In genomic region chr1:226181996-226182714, GRCh38 we compare ENCODE assay signal across 8 cellular contexts. TPM values are rescaled to one million over a fixed set of nuclear protein-coding genes. Genes with fewer than 3 reads are reported as not detected.
A peak's percentile ranks its signal among the peaks of the same experiment; 100 is the strongest.
DNase-seq lines count a peak whose midpoint lies in the region; ATAC-seq and TF ChIP-seq lines count a peak whose summit lies in the region.

No MANE protein-coding gene starts in this region.

- in situ Hi-C loops in GM13976 (cut with MboI; ENCODE audit: low sequenced_read_pairs, unreplicated experiment) = no loop called here

- H2AK5ac ChIP-seq in mesendoderm (ENCODE audit: low read length) = no peak overlapping the region

- H3K79me1 ChIP-seq in mesendoderm (ENCODE audit: low read length) = peaks cover 5% of the 10 kb centered on the region

- H3K4me2 ChIP-seq in mesendoderm (ENCODE audit: low read length) = no peak overlapping the region

- no CpG with 5 or more reads among the region's 14 CpGs for whole genome bisulfite sequencing in mesendoderm (ENCODE audit: extremely low coverage, insufficient coverage, low lambda C conversion rate)

- no peaks in the 10 kb centered on the region for H3K9me3 ChIP-seq in NT2/D1 (ENCODE audit: insufficient read depth, low read length)

- no peak overlapping the region for H2BK15ac ChIP-seq in mesendoderm (replicated peaks; ENCODE audit: low read depth)

- no peak overlapping the region for H3K4ac ChIP-seq in mesendoderm (ENCODE audit: low read depth, low read length)

- H2BK5ac ChIP-seq in mesendoderm (ENCODE audit: low read length) = no peak overlapping the region

- H3K56ac ChIP-seq in mesendoderm (ENCODE audit: low read length) = no peak overlapping the region

- H3K4me3 ChIP-seq in NT2/D1 (ENCODE audit: insufficient read length, low read depth) (no peak overlapping the region), mesendoderm (ENCODE audit: low read length) (no peak overlapping the region)

- H4K8ac ChIP-seq in mesendoderm (ENCODE audit: low read depth, low read length) = no peak overlapping the region

- TF ChIP-seq CTCF in GM13976 (IDR thresholded peaks at IDR 0.05; ENCODE audit: borderline replicate concordance, control extremely low read depth, extremely low read depth, insufficient read depth, missing control alignments) = no peak

- no peak overlapping the region for H2BK120ac ChIP-seq in mesendoderm (ENCODE audit: low read depth, low read length)

- H3K9ac ChIP-seq in NT2/D1 (ENCODE audit: insufficient read length, low read depth) (peak overlapping the region; percentile 36), mesendoderm (ENCODE audit: low read length) (no peak overlapping the region)

- no peaks in the 10 kb centered on the region for H3K27me3 ChIP-seq in NT2/D1 (ENCODE audit: insufficient read depth, insufficient read length)
- H3K27me3 ChIP-seq in mesendoderm (ENCODE audit: insufficient read depth, low read length, poor library complexity) = no peaks in the 10 kb centered on the region

- no peak overlapping the region for H3K23ac ChIP-seq in mesendoderm (ENCODE audit: low read length)

- H3K79me2 ChIP-seq in mesendoderm (ENCODE audit: control insufficient read depth, insufficient read depth, low read length) = peaks cover 56% of the 10 kb centered on the region

- H3K27ac ChIP-seq in mesendoderm (ENCODE audit: low read depth, low read length) = no peak overlapping the region

- ATAC-seq in HG02588 (IDR thresholded peaks at IDR 0.05; ENCODE audit: unreplicated experiment) (no peak), HG03460 (IDR thresholded peaks at IDR 0.05; ENCODE audit: unreplicated experiment) (no peak)

- H3K18ac ChIP-seq in mesendoderm (ENCODE audit: low read length) = no peak overlapping the region

- DNase-seq in GM13976 (ENCODE audit: low spot score) = peak; percentile 43
- DNase-seq in NT2/D1 (ENCODE audit: low read depth, low spot score) = no peak
- DNase-seq in dedifferentiated amniotic fluid mesenchymal stem cell (ENCODE audit: extremely low spot score) = peak; percentile 33
- peak; percentile 46 for DNase-seq in mesendoderm
- no peak for DNase-seq in HuH-7.5 (ENCODE audit: low spot score)
- no peak for DNase-seq in NCI-H2029 treated with DMSO at 0.1 percent for 48 hours (lab: John Stamatoyannopoulos, UW)

- H3K36me3 ChIP-seq in NT2/D1 (ENCODE audit: insufficient read depth, insufficient read length, low read length) = peaks cover 48% of the 10 kb centered on the region
- H3K36me3 ChIP-seq in mesendoderm (ENCODE audit: control insufficient read depth, insufficient read depth, low read length) = no peaks in the 10 kb centered on the region

- H3K4me1 ChIP-seq in NT2/D1 (ENCODE audit: insufficient read depth, insufficient read length) (peaks cover 3% of the 10 kb centered on the region), mesendoderm (ENCODE audit: control insufficient read depth, low read depth, low read length) (no peaks in the 10 kb centered on the region)

- H4K5ac ChIP-seq in mesendoderm (ENCODE audit: low read length) = no peak overlapping the region

RNA-seq across cellular contexts. Expression of gene ACBD3, which starts 4.4 kb away (rescaled TPM):
- polyA plus RNA-seq in mesendoderm (2013, experiment 1 of 2) = 29.2 TPM
- polyA plus RNA-seq in mesendoderm (2013, experiment 2 of 2) = 28.6 TPM

RNA-seq across cellular contexts. Expression of gene MIXL1, which starts 41.3 kb away (rescaled TPM):
- polyA plus RNA-seq in mesendoderm (2013, experiment 1 of 2) = 950 TPM
- polyA plus RNA-seq in mesendoderm (2013, experiment 2 of 2) = 825 TPM

Comparison
In these comparisons a context has a peak if more than half of its experiments do, and no peak if none do; other contexts are left out.
1. DNase-seq: peak in GM13976 (single experiment), dedifferentiated amniotic fluid mesenchymal stem cell (single experiment) and mesendoderm (single experiment); none in NT2/D1 (single experiment), HuH-7.5 (single experiment) and NCI-H2029 treated with DMSO at 0.1 percent for 48 hours (single experiment).